Comparison of ENCODE assay signal across 7 cellular contexts in genomic region chr13:30551194-30551593, GRCh38.
DNase-seq lines count a peak whose midpoint lies in the region; ATAC-seq and TF ChIP-seq lines count a peak whose summit lies in the region.

No MANE protein-coding gene starts in this region.

- H2AFZ ChIP-seq in PC-9, result no peak overlapping the region

- H3K4me3 Mint-ChIP-seq in stimulated activated effector memory CD8-positive, alpha-beta T cell treated with anti-CD3 and anti-CD28 coated beads, Interleukin-12 subunit alpha, Interleukin-12 subunit beta, amount 100 ng/mL, for 72 hours, result no peak overlapping the region

- no peaks in the 10 kb centered on the region for H3K36me3 Mint-ChIP-seq in stimulated activated effector memory CD8-positive, alpha-beta T cell treated with anti-CD3 and anti-CD28 coated beads, Interleukin-12 subunit alpha, Interleukin-12 subunit beta, amount 100 ng/mL, for 72 hours

- CTCF ChIA-PET in PC-9 (lab: Charles Lee), result interaction anchor here (1.0 kb wide), 1 partner anchor 419 kb away, joined by 3 read pairs; no protein-coding TSS in a partner anchor

- peak; percentile 69 for ATAC-seq in stimulated activated effector memory CD8-positive, alpha-beta T cell treated with anti-CD3 and anti-CD28 coated beads, Interleukin-12 subunit alpha, Interleukin-12 subunit beta, amount 100 ng/mL, for 72 hours
- no peak for ATAC-seq in HG03175 (IDR thresholded peaks at IDR 0.05; ENCODE audit: unreplicated experiment)

- no peaks in the 10 kb centered on the region for H3K4me1 Mint-ChIP-seq in stimulated activated effector memory CD8-positive, alpha-beta T cell treated with anti-CD3 and anti-CD28 coated beads, Interleukin-12 subunit alpha, Interleukin-12 subunit beta, amount 100 ng/mL, for 72 hours

- no peak overlapping the region for H3K4me3 ChIP-seq in PC-9
- H3K4me3 ChIP-seq in esophagus squamous epithelium, result no peak overlapping the region

- no peak for TF ChIP-seq POLR2A in esophagus squamous epithelium (IDR thresholded peaks at IDR 0.05)

- BruUV-seq in PC-9 (replicated peaks; lab: Mats Ljungman, UMichigan), result no TSS peak

- WGBS in esophagus squamous epithelium, 2 donors, result 40 to 56% methylated on average over 2 of the region's 2 CpGs

- no peak overlapping the region for H3K27ac ChIP-seq in PC-9
- no peak overlapping the region for H3K27ac ChIP-seq in esophagus squamous epithelium

- H3K4me1 ChIP-seq in PC-9 (replicated peaks; ENCODE audit: insufficient read depth) (0 out of 2 replicates have a peak, but pooled peaks cover 5% of the 10 kb centered on the region), esophagus squamous epithelium (no peaks in the 10 kb centered on the region)

- no peaks in the 10 kb centered on the region for H3K9me2 ChIP-seq in PC-9 (ENCODE audit: insufficient read depth)

- no peaks in the 10 kb centered on the region for H3F3A ChIP-seq in PC-9 (ENCODE audit: insufficient read depth, low read depth)

- POLR2A ChIA-PET in PC-9 (lab: Charles Lee; ENCODE audit: unreplicated experiment), result no interaction called here

- no peaks in the 10 kb centered on the region for H3K79me2 ChIP-seq in PC-9 (ENCODE audit: low read depth)

- TF ChIP-seq CTCF in PC-9 (conservative IDR thresholded peaks at IDR 0.05) (peak; percentile 63), esophagus squamous epithelium (IDR thresholded peaks at IDR 0.05) (peak in 5 of 6 experiments; percentile 20 to 58 (median 28))

- DNase-seq in ELR (ENCODE audit: low read depth) (peak; percentile 59), HCEC 1CT (peak; percentile 43), PC-9 (no peak), esophagus squamous epithelium (lab: John Stamatoyannopoulos, UW) (no peak), H4 (ENCODE audit: low spot score) (no peak)
- DNase-seq in stimulated activated effector memory CD8-positive, alpha-beta T cell treated with anti-CD3 and anti-CD28 coated beads, Interleukin-12 subunit alpha, Interleukin-12 subunit beta, amount 100 ng/mL, for 72 hours (ENCODE audit: low spot score in 2 of 2), result no peak

- intact Hi-C loops in PC-9 (cut with micrococcal nuclease; ENCODE audit: unreplicated experiment) (no loop called here), esophagus squamous epithelium (cut with DNase I) (no loop called here)

- no peak overlapping the region for H3K27ac Mint-ChIP-seq in stimulated activated effector memory CD8-positive, alpha-beta T cell treated with anti-CD3 and anti-CD28 coated beads, Interleukin-12 subunit alpha, Interleukin-12 subunit beta, amount 100 ng/mL, for 72 hours

- H4K20me1 ChIP-seq in PC-9 (ENCODE audit: insufficient read depth), result no peaks in the 10 kb centered on the region

- no peak overlapping the region for H3K4me2 ChIP-seq in PC-9

- H3K9me3 ChIP-seq in PC-9 (ENCODE audit: insufficient read depth, low read depth) (no peaks in the 10 kb centered on the region), esophagus squamous epithelium (no peaks in the 10 kb centered on the region)

- H3K27me3 ChIP-seq in PC-9 (ENCODE audit: insufficient read depth, low read depth) (no peaks in the 10 kb centered on the region), esophagus squamous epithelium (no peaks in the 10 kb centered on the region)

- no peaks in the 10 kb centered on the region for H3K9me3 Mint-ChIP-seq in stimulated activated effector memory CD8-positive, alpha-beta T cell treated with anti-CD3 and anti-CD28 coated beads, Interleukin-12 subunit alpha, Interleukin-12 subunit beta, amount 100 ng/mL, for 72 hours

- no peaks in the 10 kb centered on the region for H3K36me3 ChIP-seq in PC-9 (ENCODE audit: low read depth)
- no peaks in the 10 kb centered on the region for H3K36me3 ChIP-seq in esophagus squamous epithelium

Comparison
In these comparisons a context has a peak if more than half of its experiments do, and no peak if none do; other contexts are left out.
1. DNase-seq: peak in ELR (single experiment) and HCEC 1CT (single experiment); none in PC-9 (0 of 2), esophagus squamous epithelium (single experiment), stimulated activated effector memory CD8-positive, alpha-beta T cell treated with anti-CD3 and anti-CD28 coated beads, Interleukin-12 subunit alpha, Interleukin-12 subunit beta, amount 100 ng/mL, for 72 hours (0 of 2) and H4 (single experiment).